Comparison of ENCODE assay signal across 1 cellular context in genomic region chr1:93616996-93617669, GRCh38.
TF ChIP-seq lines count a peak whose summit lies in the region.

No MANE protein-coding gene starts in this region.

TF ChIP-seq in HepG2, 621 proteins besides CTCF, POLR2A, EP300 and RAD21 (continued from another document and continues in another):
- TF ChIP-seq LRRFIP1 (CRISPR knock-in tag; conservative IDR thresholded peaks at IDR 0.05) (no peak), MEIS1 (CRISPR knock-in tag; IDR thresholded peaks at IDR 0.05; ENCODE audit: borderline replicate concordance) (no peak), ZNF414 (CRISPR knock-in tag; IDR thresholded peaks at IDR 0.05) (no peak), TOE1 (CRISPR knock-in tag; IDR thresholded peaks at IDR 0.05) (no peak), ZNF496 (CRISPR knock-in tag; IDR thresholded peaks at IDR 0.05; ENCODE audit: insufficient replicate concordance) (no peak), ZNF891 (CRISPR knock-in tag; IDR thresholded peaks at IDR 0.05) (no peak), ZSCAN12 (CRISPR knock-in tag; IDR thresholded peaks at IDR 0.05) (no peak; the same call in 1 of the 2 replicates), RAD51 (IDR thresholded peaks at IDR 0.05; ENCODE audit: borderline replicate concordance) (no peak), ZNF607 (CRISPR knock-in tag; IDR thresholded peaks at IDR 0.05; ENCODE audit: borderline replicate concordance) (peak; percentile 43; the same call in 1 of the 2 replicates), CENPX (CRISPR knock-in tag; IDR thresholded peaks at IDR 0.05) (no peak), ZNF12 (CRISPR knock-in tag; IDR thresholded peaks at IDR 0.05) (no peak), ZNF747 (CRISPR knock-in tag; IDR thresholded peaks at IDR 0.05; ENCODE audit: borderline replicate concordance) (no peak), KDM4B (CRISPR knock-in tag; IDR thresholded peaks at IDR 0.05) (0 out of 2 replicates have a peak, but pooled peaks have one; percentile 64), ZNF138 (CRISPR knock-in tag; IDR thresholded peaks at IDR 0.05; ENCODE audit: low read depth) (no peak), ZFP41 (CRISPR knock-in tag; IDR thresholded peaks at IDR 0.05; ENCODE audit: borderline replicate concordance) (no peak; the same call in 1 of the 2 replicates), SPEN (CRISPR knock-in tag; IDR thresholded peaks at IDR 0.05; ENCODE audit: low read depth) (peak; percentile 66), HNRNPLL (IDR thresholded peaks at IDR 0.05; ENCODE audit: low read depth, low read length, poor library complexity, severe bottlenecking) (no peak), HNF4A (CRISPR knock-in tag; IDR thresholded peaks at IDR 0.05) (no peak; the same call in 1 of the 2 replicates), GABPA (IDR thresholded peaks at IDR 0.05; ENCODE audit: low read depth, low read length) (no peak), GABPA (CRISPR knock-in tag; IDR thresholded peaks at IDR 0.05; ENCODE audit: low read depth) (peak; percentile 33; the same call in 1 of the 2 replicates), ZNF644 (CRISPR knock-in tag; IDR thresholded peaks at IDR 0.05; ENCODE audit: low read depth) (no peak), CBFB (CRISPR knock-in tag; IDR thresholded peaks at IDR 0.05) (no peak), KDM5B (CRISPR knock-in tag; IDR thresholded peaks at IDR 0.05; ENCODE audit: borderline replicate concordance) (no peak; the same call in 1 of the 2 replicates), ZNF441 (CRISPR knock-in tag; IDR thresholded peaks at IDR 0.05; ENCODE audit: borderline replicate concordance) (no peak), ZNF343 (CRISPR knock-in tag; IDR thresholded peaks at IDR 0.05) (no peak), E2F5 (CRISPR knock-in tag; conservative IDR thresholded peaks at IDR 0.05) (no peak), E2F2 (CRISPR knock-in tag; IDR thresholded peaks at IDR 0.05; ENCODE audit: borderline replicate concordance) (no peak), ZNF792 (CRISPR knock-in tag; IDR thresholded peaks at IDR 0.05) (no peak), FUBP1 (CRISPR knock-in tag; IDR thresholded peaks at IDR 0.05; ENCODE audit: borderline replicate concordance) (no peak), SRSF4 (IDR thresholded peaks at IDR 0.05; ENCODE audit: low read depth, low read length, poor library complexity, severe bottlenecking) (no peak), KLF6 (CRISPR knock-in tag; IDR thresholded peaks at IDR 0.05) (no peak; the same call in 1 of the 2 replicates), PHF5A (CRISPR knock-in tag; IDR thresholded peaks at IDR 0.05; ENCODE audit: low read depth, unreplicated experiment) (no peak), ZNF142 (CRISPR knock-in tag; IDR thresholded peaks at IDR 0.05) (no peak), HOXA9 (CRISPR knock-in tag; IDR thresholded peaks at IDR 0.05; ENCODE audit: borderline replicate concordance) (no peak), NFIB (CRISPR knock-in tag; IDR thresholded peaks at IDR 0.05; ENCODE audit: borderline replicate concordance) (no peak), ZNF720 (CRISPR knock-in tag; IDR thresholded peaks at IDR 0.05) (no peak), ZNF512B (CRISPR knock-in tag; IDR thresholded peaks at IDR 0.05; ENCODE audit: borderline replicate concordance) (no peak), RXRA (CRISPR knock-in tag; IDR thresholded peaks at IDR 0.05) (no peak), TRAFD1 (CRISPR knock-in tag; IDR thresholded peaks at IDR 0.05; ENCODE audit: borderline replicate concordance) (no peak; the same call in 1 of the 2 replicates), HES4 (CRISPR knock-in tag; IDR thresholded peaks at IDR 0.05; ENCODE audit: borderline replicate concordance) (no peak), GABPB1 (CRISPR knock-in tag; IDR thresholded peaks at IDR 0.05) (no peak; the same call in 1 of the 2 replicates), ZNF501 (CRISPR knock-in tag; IDR thresholded peaks at IDR 0.05) (peak; percentile 60), MAFG (CRISPR knock-in tag; IDR thresholded peaks at IDR 0.05) (no peak), SKI (IDR thresholded peaks at IDR 0.05; ENCODE audit: partially characterized antibody) (no peak), KLF11 (CRISPR knock-in tag; IDR thresholded peaks at IDR 0.05) (0 out of 2 replicates have a peak, but pooled peaks have one; percentile 77), MXD1 (CRISPR knock-in tag; IDR thresholded peaks at IDR 0.05) (no peak), ZNF772 (CRISPR knock-in tag; IDR thresholded peaks at IDR 0.05) (peak; percentile 25), ZNF337 (CRISPR knock-in tag; IDR thresholded peaks at IDR 0.05; ENCODE audit: borderline replicate concordance, low read depth) (no peak)
